Comparison of ENCODE assay signal across 20 cellular contexts in the genomic region with DNA sequence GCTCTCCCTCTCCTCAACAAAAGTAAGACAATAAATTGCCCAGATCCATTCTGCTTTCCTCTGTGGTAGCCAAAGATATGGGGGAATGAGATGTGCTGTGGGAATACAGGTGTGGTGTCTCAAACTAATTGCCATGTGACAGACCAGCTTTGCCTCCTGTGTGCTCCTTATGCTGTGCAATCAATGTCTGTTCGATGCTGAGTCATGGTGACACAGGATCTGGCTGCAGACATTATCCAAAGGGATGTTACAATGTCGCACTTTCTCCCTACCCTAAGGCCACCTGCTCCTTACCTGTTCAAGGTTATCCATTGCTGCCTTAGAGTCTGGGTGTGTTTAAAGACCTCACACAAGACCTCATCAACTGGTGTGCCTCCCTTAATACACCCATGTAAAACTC. TPM values are rescaled to one million over a fixed set of nuclear protein-coding genes. Genes with fewer than 3 reads are reported as not detected.
DNase-seq lines count a peak whose midpoint lies in the region; ATAC-seq and TF ChIP-seq lines count a peak whose summit lies in the region.
"Had no signal": no experiment of that assay in that cellular context is flagged by ENCODE, and none has a peak within 500 bp of the region (broad histone marks: within the 10 kb centered on the region; RNA-seq: fewer than 3 reads in every experiment).

No MANE protein-coding gene starts in this region.

- H3K4me1 ChIP-seq in IMR-90 (ENCODE audit: control insufficient read depth, insufficient read depth, low read length), result no peaks in the 10 kb centered on the region
- H3K4me1 ChIP-seq: body of pancreas, colonic mucosa, testis had no signal

- no peak overlapping the region for H2BK20ac ChIP-seq in IMR-90 (ENCODE audit: low read depth, low read length)

- in situ Hi-C loops in IMR-90 (cut with MboI; ENCODE audit: low sequenced_read_pairs), result no loop called here

- H3K4me2 ChIP-seq in IMR-90 (ENCODE audit: low read depth, low read length), result no peak overlapping the region
- H3K4me2 ChIP-seq: hepatocyte had no signal

- TF ChIP-seq POLR2A in IMR-90 (IDR thresholded peaks at IDR 0.05; ENCODE audit: low read depth, low read length), result no peak

- dilution Hi-C loops in IMR-90 (cut with HindIII; ENCODE audit: low sequenced_read_pairs, unreplicated experiment), result no loop called here

- H3K9me1 ChIP-seq in IMR-90 (ENCODE audit: insufficient read depth, low read length), result no peaks in the 10 kb centered on the region

- H3K9ac ChIP-seq in IMR-90 (ENCODE audit: low read depth, low read length), result no peak overlapping the region

- no peak overlapping the region for H4K91ac ChIP-seq in IMR-90 (ENCODE audit: insufficient read depth, low read depth, low read length)

- POLR2A ChIA-PET in IMR-90 (lab: Charles Lee; ENCODE audit: unreplicated experiment), result no interaction called here

- no peaks in the 10 kb centered on the region for H3K79me1 ChIP-seq in IMR-90 (ENCODE audit: low read depth in 1 of 2, low read length in 2 of 2)

- no TSS peak for BruUV-seq in IMR-90 (replicated peaks; lab: Mats Ljungman, UMichigan)

- H3K27ac ChIP-seq in IMR-90 (ENCODE audit: insufficient read depth, low read length), result no peak overlapping the region
- H3K27ac ChIP-seq: body of pancreas, colonic mucosa, hepatocyte, HL-60, right lobe of liver, RWPE1, testis had no signal

- WGBS in IMR-90 (ENCODE audit: extremely low coverage in 2 of 2, insufficient read length in 1 of 2), 2 experiments, result no CpG with 5 or more reads among the region's 2 CpGs

- no peak for TF ChIP-seq RAD21 in IMR-90 (IDR thresholded peaks at IDR 0.05; ENCODE audit: low read length)

- no peak overlapping the region for H3K23ac ChIP-seq in IMR-90 (ENCODE audit: low read depth, low read length)

- H3K18ac ChIP-seq in IMR-90 (ENCODE audit: low read depth, low read length), result no peak overlapping the region

- CTCF ChIA-PET in IMR-90 (lab: Yijun Ruan, JAX), result no interaction called here

- no peak overlapping the region for H4K8ac ChIP-seq in IMR-90 (ENCODE audit: low read depth in 2 of 2, low read length in 2 of 2)

- ATAC-seq in IMR-90 (ENCODE audit: low read depth), result no peak
- ATAC-seq: body of pancreas; HCT116; naive thymus-derived CD4-positive, alpha-beta T cell had no signal

- no peak overlapping the region for H2AFZ ChIP-seq in IMR-90 (replicated peaks; ENCODE audit: low read length, poor library complexity)
- H2AFZ ChIP-seq: hepatocyte had no signal

- H2BK5ac ChIP-seq in IMR-90 (ENCODE audit: low read depth, low read length, poor library complexity, severe bottlenecking), result no peak overlapping the region

- no peak overlapping the region for H2AK5ac ChIP-seq in IMR-90 (ENCODE audit: low read depth, low read length)

- no peak overlapping the region for H2AK9ac ChIP-seq in IMR-90 (replicated peaks; ENCODE audit: low read depth, low read length, poor library complexity)

- intact Hi-C loops in IMR-90 (cut with micrococcal nuclease), result no loop called here

- no peaks in the 10 kb centered on the region for H3K27me3 ChIP-seq in IMR-90 (ENCODE audit: control insufficient read depth, insufficient read depth, low read length)
- H3K27me3 ChIP-seq: body of pancreas, colonic mucosa, hepatocyte, right lobe of liver, testis had no signal

- no peak overlapping the region for H3K14ac ChIP-seq in IMR-90 (replicated peaks; ENCODE audit: low read depth, low read length)

- no peak overlapping the region for H2BK15ac ChIP-seq in IMR-90 (ENCODE audit: low read depth, low read length)

- H3K36me3 ChIP-seq in IMR-90 (ENCODE audit: control insufficient read depth, insufficient read depth, low read length), result no peaks in the 10 kb centered on the region
- H3K36me3 ChIP-seq: colonic mucosa, right lobe of liver had no signal

- no peak overlapping the region for H3K56ac ChIP-seq in IMR-90 (ENCODE audit: extremely low read depth, insufficient read depth, low read length)

- DNase-seq in DMS53 (lab: John Stamatoyannopoulos, UW) (peak; percentile 64), IMR-90 (no peak), SHP77 treated with DMSO at 0.1 percent for 48 hours (lab: John Stamatoyannopoulos, UW) (peak; percentile 72), islet precursor cell (peak; percentile 56), occipital lobe (lab: John Stamatoyannopoulos, UW) (no peak), NCI-H1092 (lab: John Stamatoyannopoulos, UW) (no peak)
- DNase-seq in stimulated activated CD4-positive, alpha-beta T cell treated with anti-CD3 and anti-CD28 coated beads, Interleukin-1b, Interleukin-23, amount 100 ng/mL, for 48 hours, result no peak
- DNase-seq: activated CD4-positive, CD25-positive, alpha-beta regulatory T cell treated with anti-CD3 and anti-CD28 coated beads, Interleukin-2, amount 50 U/mL, for 72 hours; AML-193; body of pancreas; colonic mucosa; COR-L47; naive thymus-derived CD4-positive, alpha-beta T cell; right lobe of liver; stimulated activated CD4-positive, alpha-beta T cell treated with anti-CD3 and anti-CD28 coated beads, Interleukin-15, amount 100 ng/mL, for 24 hours; testis had no signal

- H3K4me3 ChIP-seq in IMR-90 (ENCODE audit: insufficient read depth, low read depth, low read length), result no peak overlapping the region
- H3K4me3 ChIP-seq: body of pancreas, colonic mucosa, hepatocyte, right lobe of liver, testis had no signal

- H4K20me1 ChIP-seq in IMR-90 (ENCODE audit: insufficient read depth, low read length), result no peaks in the 10 kb centered on the region

- no peak overlapping the region for H2BK120ac ChIP-seq in IMR-90 (ENCODE audit: low read depth, low read length)

- no peak for TF ChIP-seq CTCF in IMR-90 (conservative IDR thresholded peaks at IDR 0.05; ENCODE audit: low read depth, low read length)

- no peaks in the 10 kb centered on the region for H3K9me3 ChIP-seq in IMR-90 (ENCODE audit: control insufficient read depth, insufficient read depth, low read length)
- H3K9me3 ChIP-seq: body of pancreas, colonic mucosa, right lobe of liver, testis had no signal

- H4K5ac ChIP-seq in IMR-90 (ENCODE audit: low read depth, low read length), result no peak overlapping the region

- H3K4ac ChIP-seq in IMR-90 (ENCODE audit: low read depth, low read length), result no peak overlapping the region

TF ChIP-seq in IMR-90, 13 proteins besides CTCF, POLR2A, EP300 and RAD21:
- TF ChIP-seq MAZ (IDR thresholded peaks at IDR 0.05; ENCODE audit: borderline replicate concordance, low read depth, low read length) (no peak), NFE2L2 (IDR thresholded peaks at IDR 0.05; ENCODE audit: low read depth, low read length) (peak; percentile 61; the same call in 1 of the 2 replicates), MXI1 (IDR thresholded peaks at IDR 0.05; ENCODE audit: borderline replicate concordance, low read depth, low read length) (no peak)
- TF ChIP-seq, protein P1, sequence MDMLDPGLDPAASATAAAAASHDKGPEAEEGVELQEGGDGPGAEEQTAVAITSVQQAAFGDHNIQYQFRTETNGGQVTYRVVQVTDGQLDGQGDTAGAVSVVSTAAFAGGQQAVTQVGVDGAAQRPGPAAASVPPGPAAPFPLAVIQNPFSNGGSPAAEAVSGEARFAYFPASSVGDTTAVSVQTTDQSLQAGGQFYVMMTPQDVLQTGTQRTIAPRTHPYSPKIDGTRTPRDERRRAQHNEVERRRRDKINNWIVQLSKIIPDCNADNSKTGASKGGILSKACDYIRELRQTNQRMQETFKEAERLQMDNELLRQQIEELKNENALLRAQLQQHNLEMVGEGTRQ (IDR thresholded peaks at IDR 0.05; ENCODE audit: low read depth, low read length), result no peak

RNA-seq across cellular contexts. Expression of a gene that starts 32.5 kb away (rescaled TPM):
- under 0.01 TPM in 2 replicates for total RNA-seq in IMR-90 (2012; rRNA removed)
- 0.01 TPM in 1 of 2 replicates, not detected in the other for polyA plus RNA-seq in IMR-90 (2012; rRNA removed)
- not detected in 2 replicates for polyA plus RNA-seq in IMR-90 (2012; cell fraction: cytosol; rRNA removed)
- polyA plus RNA-seq in IMR-90 (2012; cell fraction: nucleus; rRNA removed; ENCODE audit: low replicate concordance), result 0.01 TPM in 1 of 2 replicates, not detected in the other
- total RNA-seq in occipital lobe, result 69.1 TPM
- total RNA-seq: naive thymus-derived CD4-positive, alpha-beta T cell had no signal
- polyA plus RNA-seq: hepatocyte; naive thymus-derived CD4-positive, alpha-beta T cell had no signal

Comparison
In these comparisons a context has a peak if more than half of its experiments do, and no peak if none do; other contexts are left out.
1. DNase-seq: peak in DMS53 (single experiment), SHP77 treated with DMSO at 0.1 percent for 48 hours (single experiment) and islet precursor cell (single experiment); none in IMR-90 (single experiment), stimulated activated CD4-positive, alpha-beta T cell treated with anti-CD3 and anti-CD28 coated beads, Interleukin-1b, Interleukin-23, amount 100 ng/mL, for 48 hours (single experiment), occipital lobe (single experiment) and NCI-H1092 (single experiment).
2. RNA of a gene that starts 32.5 kb away (total RNA-seq): 69.1 TPM in occipital lobe (single experiment); under 0.01 TPM in IMR-90; every median in the first group is over 10 times any median in the second.